In genomic region chr7:129497156-129497555, GRCh38 we compare ENCODE assay signal across 1 cellular context.
TF ChIP-seq lines count a peak whose summit lies in the region.

No MANE protein-coding gene starts in this region.

TF ChIP-seq in H1, 55 proteins besides CTCF, POLR2A, EP300 and RAD21:
- TF ChIP-seq ZNF274 (IDR thresholded peaks at IDR 0.05; ENCODE audit: borderline replicate concordance, extremely low read depth, low read length) (no peak), EZH2 (IDR thresholded peaks at IDR 0.05; ENCODE audit: low read depth, low read length, severe bottlenecking) (no peak), SP1 (IDR thresholded peaks at IDR 0.05; ENCODE audit: low read depth, low read length) (no peak), GABPA (IDR thresholded peaks at IDR 0.05; ENCODE audit: borderline replicate concordance, insufficient read depth, low read length) (no peak), TAF1 (IDR thresholded peaks at IDR 0.05; ENCODE audit: low read depth, low read length) (no peak), SUZ12 (IDR thresholded peaks at IDR 0.05; ENCODE audit: low read length) (no peak), HDAC2 (IDR thresholded peaks at IDR 0.05; ENCODE audit: borderline replicate concordance in 1 of 2, low read depth in 2 of 2, low read length in 2 of 2) (no peak)
- TF ChIP-seq, protein P1, sequence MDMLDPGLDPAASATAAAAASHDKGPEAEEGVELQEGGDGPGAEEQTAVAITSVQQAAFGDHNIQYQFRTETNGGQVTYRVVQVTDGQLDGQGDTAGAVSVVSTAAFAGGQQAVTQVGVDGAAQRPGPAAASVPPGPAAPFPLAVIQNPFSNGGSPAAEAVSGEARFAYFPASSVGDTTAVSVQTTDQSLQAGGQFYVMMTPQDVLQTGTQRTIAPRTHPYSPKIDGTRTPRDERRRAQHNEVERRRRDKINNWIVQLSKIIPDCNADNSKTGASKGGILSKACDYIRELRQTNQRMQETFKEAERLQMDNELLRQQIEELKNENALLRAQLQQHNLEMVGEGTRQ (IDR thresholded peaks at IDR 0.05; ENCODE audit: low read length): no peak
